Comparison of ENCODE assay signal across 8 cellular contexts in the genomic region with DNA sequence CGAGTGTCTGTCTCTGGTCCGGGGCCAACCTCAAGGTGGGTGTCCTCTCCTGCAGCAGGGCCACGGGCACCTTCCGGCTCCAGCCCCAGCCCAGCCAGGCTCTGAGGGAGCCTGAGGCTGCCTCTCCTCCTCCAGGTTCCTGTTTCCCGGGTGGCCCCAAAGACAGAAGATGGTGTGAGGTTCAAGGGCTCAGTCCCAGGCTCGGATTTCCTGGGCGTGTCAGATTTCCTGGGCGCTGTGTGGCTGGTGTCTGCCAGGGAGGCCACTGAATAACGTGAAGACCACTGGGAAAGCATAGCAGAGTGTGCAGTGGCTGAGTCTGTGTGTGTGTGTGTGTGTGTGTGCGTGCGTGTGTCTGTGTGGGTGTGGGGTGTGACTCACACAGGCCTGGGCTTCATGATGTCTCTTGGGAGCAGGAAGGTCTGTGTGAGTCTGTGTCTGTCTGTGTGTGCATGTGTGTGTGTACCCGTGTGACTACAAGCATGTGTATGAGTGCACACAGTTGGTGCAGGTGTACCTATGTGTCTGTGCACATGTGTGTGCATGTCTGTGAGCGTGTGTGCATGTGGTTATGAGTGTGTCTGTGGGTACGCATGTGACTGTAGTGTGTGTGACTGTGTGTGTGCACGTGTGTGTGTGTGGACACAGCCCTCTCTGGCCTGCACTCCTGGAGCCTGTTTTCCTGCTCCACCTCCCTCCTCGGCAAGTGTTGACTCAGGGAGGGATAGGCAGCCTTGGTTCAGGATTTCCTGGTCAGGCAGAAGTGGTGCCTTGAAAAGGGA. TPM values are rescaled to one million over a fixed set of nuclear protein-coding genes. Genes with fewer than 3 reads are reported as not detected.
DNase-seq lines count a peak whose midpoint lies in the region; ATAC-seq lines count a peak whose summit lies in the region.

No MANE protein-coding gene starts in this region.

- peaks cover 6% of the 10 kb centered on the region for H3K4me1 Mint-ChIP-seq in activated T-helper 17 cell treated with anti-CD3 and anti-CD28 coated beads, Interleukin-2, amount 50 U/mL, for 72 hours

- no peaks in the 10 kb centered on the region for H3K27me3 Mint-ChIP-seq in activated T-helper 17 cell treated with anti-CD3 and anti-CD28 coated beads, Interleukin-2, amount 50 U/mL, for 72 hours

- in situ Hi-C loops in KBM-7 (cut with MboI; ENCODE audit: low pct_unique_long_range_greater_than_20kb, low sequenced_read_pairs): no loop called here

- DNase-seq in Ammon's horn (ENCODE audit: low spot score) (peak; percentile 46), KBM-7 (peak; percentile 66), iris pigment epithelial cell (ENCODE audit: low read depth) (peak; percentile 89), NCI-H1436 (lab: John Stamatoyannopoulos, UW) (no peak)
- DNase-seq in stimulated activated CD4-positive, alpha-beta T cell treated with anti-CD3 and anti-CD28 coated beads, Interleukin-2, amount 100 ng/mL, for 48 hours: peak; percentile 28 to 35

- no peaks in the 10 kb centered on the region for H3K36me3 Mint-ChIP-seq in activated T-helper 17 cell treated with anti-CD3 and anti-CD28 coated beads, Interleukin-2, amount 50 U/mL, for 72 hours (ENCODE audit: low read depth)

- ATAC-seq in activated T-helper 17 cell treated with anti-CD3 and anti-CD28 coated beads, Interleukin-2, amount 50 U/mL, for 72 hours (replicated peaks): peak; percentile 82
- ATAC-seq in HG03159 (IDR thresholded peaks at IDR 0.05; ENCODE audit: unreplicated experiment): no peak
- ATAC-seq in HG02981 (IDR thresholded peaks at IDR 0.05; ENCODE audit: unreplicated experiment): no peak

- H3K4me3 Mint-ChIP-seq in activated T-helper 17 cell treated with anti-CD3 and anti-CD28 coated beads, Interleukin-2, amount 50 U/mL, for 72 hours: no peak overlapping the region

- no peaks in the 10 kb centered on the region for H3K9me3 Mint-ChIP-seq in activated T-helper 17 cell treated with anti-CD3 and anti-CD28 coated beads, Interleukin-2, amount 50 U/mL, for 72 hours

- peak overlapping the region; percentile 12 for H3K27ac Mint-ChIP-seq in activated T-helper 17 cell treated with anti-CD3 and anti-CD28 coated beads, Interleukin-2, amount 50 U/mL, for 72 hours

RNA-seq across cellular contexts. Expression of a gene that starts 28.3 kb away (rescaled TPM):
- under 1 TPM; 0.21 to 0.26 TPM for total RNA-seq in activated T-helper 17 cell treated with anti-CD3 and anti-CD28 coated beads, Interleukin-2, amount 50 U/mL, for 72 hours

RNA-seq across cellular contexts. Expression of a gene that starts 48.4 kb away (rescaled TPM):
- not detected for total RNA-seq in activated T-helper 17 cell treated with anti-CD3 and anti-CD28 coated beads, Interleukin-2, amount 50 U/mL, for 72 hours
